ENCODE assay signal across 25 cellular contexts in genomic region chr2:128452536-128453530, GRCh38.
DNase-seq lines count a peak whose midpoint lies in the region; ATAC-seq and TF ChIP-seq lines count a peak whose summit lies in the region.
"Had no signal": no experiment of that assay in that cellular context is flagged by ENCODE, and none has a peak within 500 bp of the region (broad histone marks: within the 10 kb centered on the region; RNA-seq: fewer than 3 reads in every experiment).

No MANE protein-coding gene starts in this region.

- H3K4me1 ChIP-seq in DND-41 (ENCODE audit: insufficient read depth, low read length) (no peaks in the 10 kb centered on the region), Karpas-422 (ENCODE audit: low read length) (no peaks in the 10 kb centered on the region)
- H3K4me1 ChIP-seq: adrenal gland had no signal

- H3K27ac ChIP-seq in DND-41 (ENCODE audit: low read length) (no peak overlapping the region), Karpas-422 (ENCODE audit: low read length) (no peak overlapping the region)
- H3K27ac ChIP-seq: adrenal gland, BLaER1 had no signal

- H2AFZ ChIP-seq in DND-41 (ENCODE audit: low read depth, low read length) = no peak overlapping the region
- H2AFZ ChIP-seq in Karpas-422 (ENCODE audit: low read length) = no peak overlapping the region

- no peaks in the 10 kb centered on the region for H3K9me2 ChIP-seq in Karpas-422 (replicated peaks; ENCODE audit: insufficient read depth, low read length)

- H3K4me2 ChIP-seq in DND-41 (ENCODE audit: insufficient read depth, low read length) = no peak overlapping the region
- H3K4me2 ChIP-seq in Karpas-422 (ENCODE audit: low read depth, low read length, poor library complexity, severe bottlenecking) = no peak overlapping the region
- H3K4me2 ChIP-seq: BLaER1, smooth muscle cell had no signal

- no peak for ATAC-seq in DND-41 (ENCODE audit: insufficient read depth, low read depth)
- no peak for ATAC-seq in left lobe of liver
- no peak for ATAC-seq in GM18519 (IDR thresholded peaks at IDR 0.05; ENCODE audit: low FRiP score, unreplicated experiment)
- no peak for ATAC-seq in HG03354 (IDR thresholded peaks at IDR 0.05; ENCODE audit: poor library complexity, severe bottlenecking, unreplicated experiment)
- ATAC-seq: activated T-helper 17 cell treated with anti-CD3 and anti-CD28 coated beads, Interleukin-2, amount 50 U/mL, for 72 hours; SK-N-SH treated with all-trans-retinoic acid at 6 μM for 48 hours; stimulated activated effector memory CD8-positive, alpha-beta T cell treated with anti-CD3 and anti-CD28 coated beads, Interleukin-12 subunit alpha, Interleukin-12 subunit beta, amount 100 ng/mL, for 72 hours had no signal

- H3K79me2 ChIP-seq in DND-41 (ENCODE audit: insufficient read depth, low read length) = no peaks in the 10 kb centered on the region
- H3K79me2 ChIP-seq in Karpas-422 (ENCODE audit: low read length) = no peaks in the 10 kb centered on the region

- no peak for TF ChIP-seq CTCF in DND-41 (IDR thresholded peaks at IDR 0.05; ENCODE audit: borderline replicate concordance, extremely low read depth, low read length, poor library complexity, severe bottlenecking)
- no peak for TF ChIP-seq CTCF in retinal pigment epithelial cell (conservative IDR thresholded peaks at IDR 0.05; ENCODE audit: low read depth, low read length)

- H4K20me1 ChIP-seq in DND-41 (ENCODE audit: insufficient read depth, low read length) (no peaks in the 10 kb centered on the region), Karpas-422 (ENCODE audit: insufficient read depth, low read depth, low read length) (no peaks in the 10 kb centered on the region)

- H3K4me3 ChIP-seq in DND-41 (ENCODE audit: low read depth in 1 of 2, low read length in 2 of 2) (no peak overlapping the region), retinal pigment epithelial cell (ENCODE audit: low read length) (no peak overlapping the region), Karpas-422 (ENCODE audit: low read length) (no peak overlapping the region)
- H3K4me3 ChIP-seq: adrenal gland, BLaER1, smooth muscle cell had no signal

- no peaks in the 10 kb centered on the region for H3K36me3 ChIP-seq in DND-41 (ENCODE audit: insufficient read depth, low read length)
- no peaks in the 10 kb centered on the region for H3K36me3 ChIP-seq in Karpas-422 (ENCODE audit: insufficient read depth, low read length)
- H3K36me3 ChIP-seq: adrenal gland had no signal

- DNase-seq in DND-41 (peak; percentile 2), left lobe of liver (ENCODE audit: low spot score) (peak; percentile 40), retinal pigment epithelial cell (ENCODE audit: low read depth) (peak; percentile 30), activated gamma-delta T cell (lab: John Stamatoyannopoulos, UW) (no peak), Karpas-422 (no peak)
- DNase-seq in activated CD8-positive, alpha-beta memory T cell treated with anti-CD3 and anti-CD28 coated beads for 24 hours = peak; percentile 37
- DNase-seq: activated CD4-positive, alpha-beta T cell treated with anti-CD3 and anti-CD28 coated beads for 4 hours; COR-L47; DMS79; H7; NCI-H1105; NCI-H1930; NCI-H2227 treated with DMSO at 0.1 percent for 48 hours; NCI-H748 treated with DMSO at 0.1 percent for 48 hours; nucleus accumbens; stimulated activated CD4-positive, alpha-beta T cell treated with anti-CD3 and anti-CD28 coated beads, Interleukin-2, amount 100 ng/mL, for 24 hours; T-helper 2 cell had no signal

- H3K27me3 ChIP-seq in DND-41 (ENCODE audit: insufficient read depth, low read length, poor library complexity) = no peaks in the 10 kb centered on the region
- H3K27me3 ChIP-seq in Karpas-422 (ENCODE audit: low read length) = no peaks in the 10 kb centered on the region
- H3K27me3 ChIP-seq: adrenal gland, BLaER1 had no signal

- no peak overlapping the region for H3K9ac ChIP-seq in DND-41 (ENCODE audit: low read depth, low read length)
- no peak overlapping the region for H3K9ac ChIP-seq in Karpas-422 (ENCODE audit: low read length)
- H3K9ac ChIP-seq: BLaER1 had no signal

- no peaks in the 10 kb centered on the region for H3K9me3 ChIP-seq in DND-41 (ENCODE audit: insufficient read depth, low read length, severe bottlenecking)
- H3K9me3 ChIP-seq in Karpas-422 (ENCODE audit: low read length) = no peaks in the 10 kb centered on the region
- H3K9me3 ChIP-seq: adrenal gland had no signal

Comparison
In these comparisons a context has a peak if more than half of its experiments do, and no peak if none do; other contexts are left out.
1. DNase-seq: peak in DND-41 (single experiment), activated CD8-positive, alpha-beta memory T cell treated with anti-CD3 and anti-CD28 coated beads for 24 hours (single experiment), left lobe of liver (single experiment) and retinal pigment epithelial cell (single experiment); none in activated gamma-delta T cell (single experiment) and Karpas-422 (single experiment).